Comparison of ENCODE assay signal across 1 cellular context in genomic region chr20:2690718-2691117, GRCh38.
TF ChIP-seq lines count a peak whose summit lies in the region.

No MANE protein-coding gene starts in this region.

TF ChIP-seq in GM12891, 5 proteins besides CTCF, POLR2A, EP300 and RAD21:
- no peak for TF ChIP-seq SPI1 (IDR thresholded peaks at IDR 0.05; ENCODE audit: low read depth, low read length)
- TF ChIP-seq POU2F2 (IDR thresholded peaks at IDR 0.05; ENCODE audit: low read depth, low read length), result no peak
- no peak for TF ChIP-seq PAX5 (IDR thresholded peaks at IDR 0.05; ENCODE audit: insufficient read depth, low read length, severe bottlenecking)
- TF ChIP-seq POLR2AphosphoS5 (IDR thresholded peaks at IDR 0.05; ENCODE audit: low read depth, low read length), result no peak
- TF ChIP-seq TAF1 (IDR thresholded peaks at IDR 0.05; ENCODE audit: low read depth, low read length), result no peak
